1 cellular context compared by ENCODE assay signal in the genomic region with DNA sequence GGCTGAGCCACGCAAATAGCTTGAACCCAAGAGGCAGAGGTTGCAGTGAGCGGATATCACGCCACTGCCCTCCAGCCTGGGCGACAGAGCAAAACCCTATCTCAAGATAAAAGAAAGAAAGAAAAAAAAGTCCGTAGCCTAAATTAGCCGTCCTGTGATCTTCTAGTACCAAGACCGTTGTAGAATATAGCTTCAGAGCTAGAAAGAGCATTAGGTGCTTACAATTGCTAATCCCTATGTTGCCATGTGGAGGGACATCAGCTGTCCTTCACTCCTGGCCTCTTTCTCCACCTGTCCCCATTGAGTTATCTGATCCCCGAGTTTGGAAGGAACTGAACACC.
TF ChIP-seq lines count a peak whose summit lies in the region.

No MANE protein-coding gene starts in this region.

TF ChIP-seq in GM23338, 12 proteins besides CTCF, POLR2A, EP300 and RAD21 (continued from another document):
- TF ChIP-seq, protein P1, sequence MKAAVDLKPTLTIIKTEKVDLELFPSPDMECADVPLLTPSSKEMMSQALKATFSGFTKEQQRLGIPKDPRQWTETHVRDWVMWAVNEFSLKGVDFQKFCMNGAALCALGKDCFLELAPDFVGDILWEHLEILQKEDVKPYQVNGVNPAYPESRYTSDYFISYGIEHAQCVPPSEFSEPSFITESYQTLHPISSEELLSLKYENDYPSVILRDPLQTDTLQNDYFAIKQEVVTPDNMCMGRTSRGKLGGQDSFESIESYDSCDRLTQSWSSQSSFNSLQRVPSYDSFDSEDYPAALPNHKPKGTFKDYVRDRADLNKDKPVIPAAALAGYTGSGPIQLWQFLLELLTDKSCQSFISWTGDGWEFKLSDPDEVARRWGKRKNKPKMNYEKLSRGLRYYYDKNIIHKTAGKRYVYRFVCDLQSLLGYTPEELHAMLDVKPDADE (IDR thresholded peaks at IDR 0.05) = no peak
- TF ChIP-seq STAT1 (IDR thresholded peaks at IDR 0.05; ENCODE audit: unreplicated experiment) = no peak
- TF ChIP-seq, protein P2, sequence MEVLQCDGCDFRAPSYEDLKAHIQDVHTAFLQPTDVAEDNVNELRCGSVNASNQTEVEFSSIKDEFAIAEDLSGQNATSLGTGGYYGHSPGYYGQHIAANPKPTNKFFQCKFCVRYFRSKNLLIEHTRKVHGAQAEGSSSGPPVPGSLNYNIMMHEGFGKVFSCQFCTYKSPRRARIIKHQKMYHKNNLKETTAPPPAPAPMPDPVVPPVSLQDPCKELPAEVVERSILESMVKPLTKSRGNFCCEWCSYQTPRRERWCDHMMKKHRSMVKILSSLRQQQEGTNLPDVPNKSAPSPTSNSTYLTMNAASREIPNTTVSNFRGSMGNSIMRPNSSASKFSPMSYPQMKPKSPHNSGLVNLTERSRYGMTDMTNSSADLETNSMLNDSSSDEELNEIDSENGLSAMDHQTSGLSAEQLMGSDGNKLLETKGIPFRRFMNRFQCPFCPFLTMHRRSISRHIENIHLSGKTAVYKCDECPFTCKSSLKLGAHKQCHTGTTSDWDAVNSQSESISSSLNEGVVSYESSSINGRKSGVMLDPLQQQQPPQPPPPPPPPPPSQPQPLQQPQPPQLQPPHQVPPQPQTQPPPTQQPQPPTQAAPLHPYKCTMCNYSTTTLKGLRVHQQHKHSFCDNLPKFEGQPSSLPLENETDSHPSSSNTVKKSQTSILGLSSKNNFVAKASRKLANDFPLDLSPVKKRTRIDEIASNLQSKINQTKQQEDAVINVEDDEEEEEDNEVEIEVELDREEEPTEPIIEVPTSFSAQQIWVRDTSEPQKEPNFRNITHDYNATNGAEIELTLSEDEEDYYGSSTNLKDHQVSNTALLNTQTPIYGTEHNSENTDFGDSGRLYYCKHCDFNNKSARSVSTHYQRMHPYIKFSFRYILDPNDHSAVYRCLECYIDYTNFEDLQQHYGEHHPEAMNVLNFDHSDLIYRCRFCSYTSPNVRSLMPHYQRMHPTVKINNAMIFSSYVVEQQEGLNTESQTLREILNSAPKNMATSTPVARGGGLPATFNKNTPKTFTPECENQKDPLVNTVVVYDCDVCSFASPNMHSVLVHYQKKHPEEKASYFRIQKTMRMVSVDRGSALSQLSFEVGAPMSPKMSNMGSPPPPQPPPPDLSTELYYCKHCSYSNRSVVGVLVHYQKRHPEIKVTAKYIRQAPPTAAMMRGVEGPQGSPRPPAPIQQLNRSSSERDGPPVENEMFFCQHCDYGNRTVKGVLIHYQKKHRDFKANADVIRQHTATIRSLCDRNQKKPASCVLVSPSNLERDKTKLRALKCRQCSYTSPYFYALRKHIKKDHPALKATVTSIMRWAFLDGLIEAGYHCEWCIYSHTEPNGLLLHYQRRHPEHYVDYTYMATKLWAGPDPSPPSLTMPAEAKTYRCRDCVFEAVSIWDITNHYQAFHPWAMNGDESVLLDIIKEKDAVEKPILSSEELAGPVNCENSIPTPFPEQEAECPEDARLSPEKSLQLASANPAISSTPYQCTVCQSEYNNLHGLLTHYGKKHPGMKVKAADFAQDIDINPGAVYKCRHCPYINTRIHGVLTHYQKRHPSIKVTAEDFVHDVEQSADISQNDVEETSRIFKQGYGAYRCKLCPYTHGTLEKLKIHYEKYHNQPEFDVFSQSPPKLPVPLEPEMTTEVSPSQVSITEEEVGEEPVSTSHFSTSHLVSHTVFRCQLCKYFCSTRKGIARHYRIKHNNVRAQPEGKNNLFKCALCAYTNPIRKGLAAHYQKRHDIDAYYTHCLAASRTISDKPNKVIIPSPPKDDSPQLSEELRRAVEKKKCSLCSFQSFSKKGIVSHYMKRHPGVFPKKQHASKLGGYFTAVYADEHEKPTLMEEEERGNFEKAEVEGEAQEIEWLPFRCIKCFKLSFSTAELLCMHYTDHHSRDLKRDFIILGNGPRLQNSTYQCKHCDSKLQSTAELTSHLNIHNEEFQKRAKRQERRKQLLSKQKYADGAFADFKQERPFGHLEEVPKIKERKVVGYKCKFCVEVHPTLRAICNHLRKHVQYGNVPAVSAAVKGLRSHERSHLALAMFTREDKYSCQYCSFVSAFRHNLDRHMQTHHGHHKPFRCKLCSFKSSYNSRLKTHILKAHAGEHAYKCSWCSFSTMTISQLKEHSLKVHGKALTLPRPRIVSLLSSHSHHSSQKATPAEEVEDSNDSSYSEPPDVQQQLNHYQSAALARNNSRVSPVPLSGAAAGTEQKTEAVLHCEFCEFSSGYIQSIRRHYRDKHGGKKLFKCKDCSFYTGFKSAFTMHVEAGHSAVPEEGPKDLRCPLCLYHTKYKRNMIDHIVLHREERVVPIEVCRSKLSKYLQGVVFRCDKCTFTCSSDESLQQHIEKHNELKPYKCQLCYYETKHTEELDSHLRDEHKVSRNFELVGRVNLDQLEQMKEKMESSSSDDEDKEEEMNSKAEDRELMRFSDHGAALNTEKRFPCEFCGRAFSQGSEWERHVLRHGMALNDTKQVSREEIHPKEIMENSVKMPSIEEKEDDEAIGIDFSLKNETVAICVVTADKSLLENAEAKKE (CRISPR knock-in tag; IDR thresholded peaks at IDR 0.05) = no peak
- no peak for TF ChIP-seq ZNF114 (CRISPR knock-in tag; IDR thresholded peaks at IDR 0.05)
